ENCODE assay signal across 8 cellular contexts in genomic region chr11:39374963-39375698, GRCh38.
DNase-seq lines count a peak whose midpoint lies in the region; ATAC-seq, FAIRE-seq and TF ChIP-seq lines count a peak whose summit lies in the region.

No MANE protein-coding gene starts in this region.

- H3K9me3 ChIP-seq in heart right ventricle, result no peaks in the 10 kb centered on the region
- no peaks in the 10 kb centered on the region for H3K9me3 ChIP-seq in pancreas

- H3K36me3 ChIP-seq in heart right ventricle (no peaks in the 10 kb centered on the region), pancreas (no peaks in the 10 kb centered on the region)

- TF ChIP-seq CTCF in heart right ventricle (IDR thresholded peaks at IDR 0.05), result peak; percentile 34 to 78 (median 65)
- peak; percentile 34 to 72 (median 46) for TF ChIP-seq CTCF in pancreas (IDR thresholded peaks at IDR 0.05)

- H3K27me3 ChIP-seq in heart right ventricle (no peaks in the 10 kb centered on the region), pancreas (no peaks in the 10 kb centered on the region)

- intact Hi-C loops in heart right ventricle (cut with DNase I) (no loop called here), left ventricle myocardium superior (cut with micrococcal nuclease) (no loop called here), pancreas (cut with DNase I) (no loop called here)

- peaks cover 0 to 6% (median 0%) of the 10 kb centered on the region in 9 donors for H3K4me1 ChIP-seq in heart right ventricle
- H3K4me1 ChIP-seq in pancreas, result no peaks in the 10 kb centered on the region

- no peak for DNase-seq in heart right ventricle
- no peak for DNase-seq in left ventricle myocardium superior
- peak; percentile 49 for DNase-seq in NCI-H2227 treated with DMSO at 0.1 percent for 48 hours (lab: John Stamatoyannopoulos, UW)
- DNase-seq in dedifferentiated amniotic fluid mesenchymal stem cell (ENCODE audit: extremely low spot score), result peak; percentile 30
- no peak for DNase-seq in pancreas
- no peak for DNase-seq in GM19240 (ENCODE audit: insufficient read length, low spot score)
- no peak for DNase-seq in C1 segment of cervical spinal cord (lab: John Stamatoyannopoulos, UW)
- DNase-seq in putamen (ENCODE audit: low spot score), result no peak

- ATAC-seq in heart right ventricle (no peak), left ventricle myocardium superior (no peak), pancreas (peak in 2 of 4 donors; percentile 37 to 44)

- H3K27ac ChIP-seq in heart right ventricle (no peak overlapping the region), pancreas (no peak overlapping the region)

- H3K4me3 ChIP-seq in heart right ventricle (no peak overlapping the region), pancreas (no peak overlapping the region)

- FAIRE-seq in pancreas (lab: Jason Lieb, UNC), result peak; percentile 83

- WGBS in heart right ventricle, 2 donors, result 48 to 59% methylated on average over 8 of the region's 8 CpGs
- WGBS in pancreas, 2 donors, result 29 to 32% methylated on average over 8 of the region's 8 CpGs

Comparison
In these comparisons a context has a peak if more than half of its experiments do, and no peak if none do; other contexts are left out.
1. DNase-seq: peak in NCI-H2227 treated with DMSO at 0.1 percent for 48 hours (single experiment) and dedifferentiated amniotic fluid mesenchymal stem cell (single experiment); none in heart right ventricle (0 of 2), left ventricle myocardium superior (single experiment), pancreas (0 of 6), GM19240 (single experiment), C1 segment of cervical spinal cord (0 of 14) and putamen (single experiment).